In the genomic region with DNA sequence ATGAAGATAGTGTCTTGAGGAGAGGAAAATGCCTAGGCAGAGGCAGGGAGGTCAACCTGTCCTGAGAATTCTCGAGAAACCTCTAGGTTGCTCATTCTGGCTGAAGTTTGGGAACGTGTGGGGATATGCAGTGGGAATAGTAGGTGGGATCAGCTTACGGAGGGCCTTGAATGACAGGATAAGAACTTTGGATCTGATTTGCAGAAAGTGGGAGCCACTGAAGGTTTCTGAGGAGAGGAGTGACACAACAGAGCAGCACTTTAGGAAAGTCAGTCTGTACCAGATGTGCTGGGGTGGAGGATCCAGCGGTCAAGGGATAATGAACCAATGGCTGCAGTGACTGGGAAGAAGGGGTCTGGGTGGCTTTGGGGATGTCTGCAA, we compare ENCODE assay signal across 10 cellular contexts. TPM values are rescaled to one million over a fixed set of nuclear protein-coding genes. Genes with fewer than 3 reads are reported as not detected.
A peak's percentile ranks its signal among the peaks of the same experiment; 100 is the strongest.
DNase-seq lines count a peak whose midpoint lies in the region; ATAC-seq and TF ChIP-seq lines count a peak whose summit lies in the region.
"Had no signal": no experiment of that assay in that cellular context is flagged by ENCODE, and none has a peak within 500 bp of the region (broad histone marks: within the 10 kb centered on the region; RNA-seq: fewer than 3 reads in every experiment).

No MANE protein-coding gene starts in this region.

- WGBS in transverse colon (ENCODE audit: low coverage in 1 of 2), 2 donors, result 90% methylated on average over 2 to 4 of the region's 4 CpGs

- in situ Hi-C loops in transverse colon (cut with MboI; ENCODE audit: low pct_ligation_motif_present in 1 of 4, low pct_unique_long_range_greater_than_20kb in 1 of 4, low sequenced_read_pairs in 3 of 4), result loop anchor here in 1 of 4 donors (25.0 kb wide), 1 partner anchor 519 kb away; no protein-coding TSS in a partner anchor

- intact Hi-C loops in activated naive CD4-positive, alpha-beta T cell treated with anti-CD3 and anti-CD28 coated beads for 36 hours (cut with micrococcal nuclease), result loop anchor here (2.0 to 5.0 kb wide), 5 partner anchors 113 to 1279 kb away; a partner anchor contains a TSS
- intact Hi-C loops in transverse colon (cut with DNase I; ENCODE audit: low total_unique reads), result no loop called here

- ATAC-seq in activated naive CD4-positive, alpha-beta T cell treated with anti-CD3 and anti-CD28 coated beads, Interleukin-2, amount 50 U/mL, for 72 hours, result no peak
- ATAC-seq in naive B cell (ENCODE audit: low read depth in 2 of 2), result no peak
- no peak for ATAC-seq in HG02973 (IDR thresholded peaks at IDR 0.05; ENCODE audit: unreplicated experiment)

- no peak for DNase-seq in activated naive CD4-positive, alpha-beta T cell treated with anti-CD3 and anti-CD28 coated beads for 36 hours
- DNase-seq in activated naive CD4-positive, alpha-beta T cell treated with Interleukin-2 at 50 U/mL for 16 hours, result no peak
- DNase-seq in activated naive CD4-positive, alpha-beta T cell treated with anti-CD3 and anti-CD28 coated beads, Interleukin-2, amount 50 U/mL, for 72 hours (ENCODE audit: low spot score in 2 of 2), result no peak
- DNase-seq in naive B cell, result no peak
- DNase-seq in transverse colon, result no peak
- no peak for DNase-seq in DMS79 (lab: John Stamatoyannopoulos, UW)
- no peak for DNase-seq in NCI-H226
- DNase-seq: NCI-H1417 treated with DMSO at 0.1 percent for 48 hours, OCI-M1 had no signal

- H3K4me3 Mint-ChIP-seq in activated naive CD4-positive, alpha-beta T cell treated with anti-CD3 and anti-CD28 coated beads for 36 hours, result peak overlapping the region; percentile 83
- peak overlapping the region; percentile 75 to 94 (median 91) for H3K4me3 Mint-ChIP-seq in naive B cell

- no peaks in the 10 kb centered on the region for H3K27me3 ChIP-seq in transverse colon

- peaks cover 15 to 62% (median 46%) of the 10 kb centered on the region in 4 donors for H3K4me1 ChIP-seq in transverse colon

- no peaks in the 10 kb centered on the region for H3K36me3 ChIP-seq in transverse colon

- TF ChIP-seq POLR2A in transverse colon (IDR thresholded peaks at IDR 0.05), result no peak

- no peak for TF ChIP-seq EP300 in transverse colon (IDR thresholded peaks at IDR 0.05; ENCODE audit: low read depth)

- H3K4me1 Mint-ChIP-seq in activated naive CD4-positive, alpha-beta T cell treated with anti-CD3 and anti-CD28 coated beads for 36 hours (ENCODE audit: low read depth), result peaks cover 64% of the 10 kb centered on the region
- peaks cover 60 to 90% (median 80%) of the 10 kb centered on the region in 3 donors for H3K4me1 Mint-ChIP-seq in naive B cell

- H3K27ac ChIP-seq in transverse colon, result peak overlapping the region in 3 of 4 donors; percentile 70 to 77 (median 77)

- H3K9me3 ChIP-seq in transverse colon, result no peaks in the 10 kb centered on the region

- no peaks in the 10 kb centered on the region for H3K27me3 Mint-ChIP-seq in activated naive CD4-positive, alpha-beta T cell treated with anti-CD3 and anti-CD28 coated beads for 36 hours (ENCODE audit: low read depth)
- H3K27me3 Mint-ChIP-seq in naive B cell, result no peaks in the 10 kb centered on the region

- no peak overlapping the region for H3K4me3 ChIP-seq in transverse colon

- CTCF ChIA-PET in activated naive CD4-positive, alpha-beta T cell treated with anti-CD3 and anti-CD28 coated beads for 36 hours (lab: Charles Lee), result interaction anchor here (1.9 kb wide), 1 partner anchor 50 kb away, joined by 7 read pairs; no protein-coding TSS in a partner anchor

- peaks cover 33% of the 10 kb centered on the region for H3K36me3 Mint-ChIP-seq in activated naive CD4-positive, alpha-beta T cell treated with anti-CD3 and anti-CD28 coated beads for 36 hours (ENCODE audit: low read depth)
- H3K36me3 Mint-ChIP-seq in activated naive CD4-positive, alpha-beta T cell treated with anti-CD3 and anti-CD28 coated beads, Interleukin-2, amount 50 U/mL, for 72 hours, result peaks cover 51 to 57% of the 10 kb centered on the region in 2 donors
- peaks cover 8 to 9% of the 10 kb centered on the region in 2 donors for H3K36me3 Mint-ChIP-seq in naive B cell

- H3K9me3 Mint-ChIP-seq in activated naive CD4-positive, alpha-beta T cell treated with anti-CD3 and anti-CD28 coated beads for 36 hours, result no peaks in the 10 kb centered on the region
- H3K9me3 Mint-ChIP-seq in activated naive CD4-positive, alpha-beta T cell treated with anti-CD3 and anti-CD28 coated beads, Interleukin-2, amount 50 U/mL, for 72 hours, result no peaks in the 10 kb centered on the region
- no peaks in the 10 kb centered on the region for H3K9me3 Mint-ChIP-seq in naive B cell

- H3K27ac Mint-ChIP-seq in activated naive CD4-positive, alpha-beta T cell treated with anti-CD3 and anti-CD28 coated beads for 36 hours, result peak overlapping the region; percentile 93
- H3K27ac Mint-ChIP-seq in activated naive CD4-positive, alpha-beta T cell treated with anti-CD3 and anti-CD28 coated beads, Interleukin-2, amount 50 U/mL, for 72 hours, result peak overlapping the region; percentile 82 to 93
- H3K27ac Mint-ChIP-seq in naive B cell, result peak overlapping the region; percentile 83 to 98 (median 91)

- TF ChIP-seq CTCF in transverse colon (IDR thresholded peaks at IDR 0.05), result no peak

RNA-seq across cellular contexts. Expression of a gene that starts 2.4 kb away (rescaled TPM):
- 100 to 1,000 TPM; 140 to 141 TPM for total RNA-seq in activated naive CD4-positive, alpha-beta T cell treated with anti-CD3 and anti-CD28 coated beads for 36 hours
- 100 to 1,000 TPM; 270 to 324 TPM for total RNA-seq in activated naive CD4-positive, alpha-beta T cell treated with anti-CD3 and anti-CD28 coated beads, Interleukin-2, amount 50 U/mL, for 72 hours
- polyA plus RNA-seq in naive B cell (ENCODE audit: low read depth in 6 of 6), result 100 to 1,000 TPM; 146 to 292 (median 225) TPM
- total RNA-seq in transverse colon, result 10 to 100 TPM in 3 of 4 donors, 1 to 10 TPM in 1; 7.9 to 23.1 (median 14.0) TPM

Comparison
In these comparisons a context has a peak if more than half of its experiments do, and no peak if none do; other contexts are left out.
1. RNA of a gene that starts 2.4 kb away (total RNA-seq): 270 to 324 TPM in activated naive CD4-positive, alpha-beta T cell treated with anti-CD3 and anti-CD28 coated beads, Interleukin-2, amount 50 U/mL, for 72 hours and 140 to 141 TPM in activated naive CD4-positive, alpha-beta T cell treated with anti-CD3 and anti-CD28 coated beads for 36 hours; 7.9 to 23.1 TPM in transverse colon; every median in the first group is over 4 times any median in the second.
2. Peak in every context shown above with its lines, with median percentiles within 50 percentile points of each other: H3K27ac Mint-ChIP-seq.